Comparison of ENCODE assay signal across 9 cellular contexts in the genomic region with DNA sequence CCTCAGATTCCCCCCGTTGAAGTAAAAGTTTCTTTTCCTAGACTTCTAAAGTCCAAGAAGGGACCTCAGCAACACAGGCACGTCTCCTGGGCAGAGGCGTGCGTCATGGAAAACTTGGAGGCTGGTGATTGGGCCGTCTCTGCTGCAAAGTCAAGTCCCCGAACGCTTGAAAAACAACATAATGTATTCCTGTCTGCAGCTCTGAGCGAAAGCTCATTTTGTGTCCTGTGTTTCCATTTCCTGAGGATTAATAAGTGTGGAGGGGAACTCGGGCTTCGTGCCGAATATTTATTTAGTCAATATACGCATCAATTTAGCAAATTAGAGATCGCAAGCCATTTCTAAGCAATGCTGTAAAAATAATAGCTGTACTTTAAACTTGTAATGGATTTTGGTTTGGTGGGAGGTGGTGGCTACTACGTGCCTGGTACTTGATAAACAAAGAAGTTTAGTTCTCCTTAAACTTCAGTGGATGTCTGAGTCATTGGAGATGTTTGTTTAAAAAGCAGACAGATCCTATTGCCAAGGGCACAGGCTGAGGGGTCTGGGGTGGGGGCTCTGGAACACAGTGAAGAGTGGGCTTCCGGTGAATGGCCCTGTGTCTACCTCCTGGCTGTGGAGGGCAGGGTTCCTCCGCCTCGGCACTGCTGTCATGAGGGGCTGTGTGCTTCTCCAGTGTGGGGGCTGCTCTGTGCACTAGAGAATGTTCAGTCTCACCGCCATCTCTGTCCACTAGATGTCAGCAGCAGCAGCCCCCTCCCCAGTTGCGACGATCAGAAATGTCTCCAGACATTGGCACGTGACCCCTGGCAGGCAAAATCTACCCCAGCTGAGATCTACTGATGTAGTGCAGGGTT. TPM values are rescaled to one million over a fixed set of nuclear protein-coding genes. Genes with fewer than 3 reads are reported as not detected.
A peak's percentile ranks its signal among the peaks of the same experiment; 100 is the strongest.
DNase-seq lines count a peak whose midpoint lies in the region; ATAC-seq, FAIRE-seq and TF ChIP-seq lines count a peak whose summit lies in the region.
"Had no signal": no experiment of that assay in that cellular context is flagged by ENCODE, and none has a peak within 500 bp of the region (broad histone marks: within the 10 kb centered on the region; RNA-seq: fewer than 3 reads in every experiment).

No MANE protein-coding gene starts in this region.

- peaks cover 91% of the 10 kb centered on the region for H3K27me3 ChIP-seq in KMS-11 (ENCODE audit: insufficient read depth, low read depth)
- peaks cover 41% of the 10 kb centered on the region for H3K27me3 ChIP-seq in astrocyte (ENCODE audit: insufficient read depth, low read length)
- H3K27me3 ChIP-seq in kidney epithelial cell (ENCODE audit: control insufficient read depth, insufficient read depth, low read length) = peaks cover 71% of the 10 kb centered on the region
- no peaks in the 10 kb centered on the region for H3K27me3 ChIP-seq in transverse colon

- H3K4me3 ChIP-seq in KMS-11 (IDR thresholded peaks at IDR 0.05; ENCODE audit: insufficient read depth, low read depth, low read length) (no peak overlapping the region), astrocyte (ENCODE audit: insufficient read depth, low read depth, low read length) (peak overlapping the region; percentile 26), kidney epithelial cell (ENCODE audit: low read depth, low read length) (no peak overlapping the region), transverse colon (no peak overlapping the region)

- peaks cover 8% of the 10 kb centered on the region for H3K9me3 Mint-ChIP-seq in astrocyte (ENCODE audit: unreplicated experiment)
- H3K9me3 Mint-ChIP-seq in natural killer cell treated with Interleukin-12 subunit alpha and Interleukin-12 subunit beta and Interleukin-15 and Interleukin-18, amount 100 ng/mL, for 72 hours = no peaks in the 10 kb centered on the region
- H3K9me3 Mint-ChIP-seq: memory B cell had no signal

- H2AFZ ChIP-seq in KMS-11 (ENCODE audit: low read depth) (no peak overlapping the region), astrocyte (ENCODE audit: low read depth, low read length) (peak overlapping the region; percentile 72)

- no peak for ATAC-seq in natural killer cell treated with Interleukin-12 subunit alpha and Interleukin-12 subunit beta and Interleukin-15 and Interleukin-18, amount 100 ng/mL, for 72 hours

- TF ChIP-seq EP300 in transverse colon (IDR thresholded peaks at IDR 0.05; ENCODE audit: low read depth) = peak; percentile 35

- H3K79me2 ChIP-seq in KMS-11 (ENCODE audit: insufficient read depth, low read depth) = no peaks in the 10 kb centered on the region
- H3K79me2 ChIP-seq in astrocyte (ENCODE audit: insufficient read depth, low read length) = no peaks in the 10 kb centered on the region

- peaks cover 58% of the 10 kb centered on the region for H3K27me3 Mint-ChIP-seq in astrocyte (ENCODE audit: low read depth, unreplicated experiment)
- peaks cover 22 to 43% of the 10 kb centered on the region in 2 donors for H3K27me3 Mint-ChIP-seq in natural killer cell treated with Interleukin-12 subunit alpha and Interleukin-12 subunit beta and Interleukin-15 and Interleukin-18, amount 100 ng/mL, for 72 hours

- no peak overlapping the region for H3K4me2 ChIP-seq in KMS-11
- peak overlapping the region; percentile 80 for H3K4me2 ChIP-seq in astrocyte (ENCODE audit: low read length)

- intact Hi-C loops in transverse colon (cut with DNase I; ENCODE audit: low total_unique reads) = no loop called here

- 59 to 100% methylated on average over 1 to 21 of the region's 21 CpGs for WGBS in transverse colon (ENCODE audit: low coverage in 1 of 2), 2 donors

- no peak for FAIRE-seq in astrocyte (lab: Jason Lieb, UNC)

- no peak for TF ChIP-seq POLR2A in transverse colon (IDR thresholded peaks at IDR 0.05)

- no peaks in the 10 kb centered on the region for H3K36me3 ChIP-seq in KMS-11 (ENCODE audit: insufficient read depth)
- H3K36me3 ChIP-seq in astrocyte (ENCODE audit: insufficient read depth, low read length) = no peaks in the 10 kb centered on the region
- H3K36me3 ChIP-seq in kidney epithelial cell (ENCODE audit: control insufficient read depth, insufficient read depth, low read length) = no peaks in the 10 kb centered on the region
- H3K36me3 ChIP-seq in transverse colon = no peaks in the 10 kb centered on the region

- H3K27ac ChIP-seq in KMS-11 (no peak overlapping the region), astrocyte (ENCODE audit: low read depth, low read length) (peak overlapping the region; percentile 9), transverse colon (peak overlapping the region; percentile 56 to 79 (median 64))

- H3K4me1 ChIP-seq in KMS-11 (ENCODE audit: low read depth, poor library complexity, severe bottlenecking) (no peaks in the 10 kb centered on the region), astrocyte (ENCODE audit: insufficient read depth, low read length) (peaks cover 8% of the 10 kb centered on the region), transverse colon (peaks cover 21 to 47% (median 33%) of the 10 kb centered on the region in 4 donors)

- DNase-seq in astrocyte (ENCODE audit: low read depth) (peak; percentile 69), kidney epithelial cell (ENCODE audit: low read depth) (no peak), transverse colon (no peak), HUDEP-2 (lab: John Stamatoyannopoulos, UW; ENCODE audit: unreplicated experiment in 76 of 76) (no peak), NCI-H2107 (lab: John Stamatoyannopoulos, UW) (no peak)
- no peak for DNase-seq in natural killer cell treated with Interleukin-12 subunit alpha and Interleukin-12 subunit beta and Interleukin-15 and Interleukin-18, amount 100 ng/mL, for 72 hours (ENCODE audit: low spot score)

- peak; percentile 50; the same call in 1 of the 2 replicates for TF ChIP-seq CTCF in KMS-11 (conservative IDR thresholded peaks at IDR 0.05; ENCODE audit: low read depth, low read length)
- TF ChIP-seq CTCF in astrocyte (IDR thresholded peaks at IDR 0.05; ENCODE audit: insufficient read depth, low read depth, low read length) = peak; percentile 28
- TF ChIP-seq CTCF in kidney epithelial cell (IDR thresholded peaks at IDR 0.05; ENCODE audit: insufficient read depth, low read length, poor library complexity, severe bottlenecking) = peak; percentile 71
- TF ChIP-seq CTCF in transverse colon (IDR thresholded peaks at IDR 0.05) = peak in 4 of 5 experiments; percentile 21 to 25 (median 22)

- H3K27ac Mint-ChIP-seq in astrocyte (ENCODE audit: unreplicated experiment) = no peak overlapping the region
- no peak overlapping the region for H3K27ac Mint-ChIP-seq in natural killer cell treated with Interleukin-12 subunit alpha and Interleukin-12 subunit beta and Interleukin-15 and Interleukin-18, amount 100 ng/mL, for 72 hours
- H3K27ac Mint-ChIP-seq: memory B cell had no signal

- no peaks in the 10 kb centered on the region for H3K4me1 Mint-ChIP-seq in astrocyte (ENCODE audit: low read depth, unreplicated experiment)
- no peaks in the 10 kb centered on the region for H3K4me1 Mint-ChIP-seq in natural killer cell treated with Interleukin-12 subunit alpha and Interleukin-12 subunit beta and Interleukin-15 and Interleukin-18, amount 100 ng/mL, for 72 hours (ENCODE audit: low read depth in 2 of 2)

- H3K9ac ChIP-seq in KMS-11 (no peak overlapping the region), astrocyte (ENCODE audit: low read length) (peak overlapping the region; percentile 36)

- H3K4me3 Mint-ChIP-seq in astrocyte (ENCODE audit: unreplicated experiment) = no peak overlapping the region
- H3K4me3 Mint-ChIP-seq in natural killer cell treated with Interleukin-12 subunit alpha and Interleukin-12 subunit beta and Interleukin-15 and Interleukin-18, amount 100 ng/mL, for 72 hours = no peak overlapping the region
- H3K4me3 Mint-ChIP-seq: memory B cell had no signal

- H3K36me3 Mint-ChIP-seq in astrocyte (ENCODE audit: low read depth, unreplicated experiment) = peaks cover 3% of the 10 kb centered on the region
- no peaks in the 10 kb centered on the region for H3K36me3 Mint-ChIP-seq in natural killer cell treated with Interleukin-12 subunit alpha and Interleukin-12 subunit beta and Interleukin-15 and Interleukin-18, amount 100 ng/mL, for 72 hours

- H4K20me1 ChIP-seq in KMS-11 (ENCODE audit: insufficient read depth) (no peaks in the 10 kb centered on the region), astrocyte (ENCODE audit: insufficient read depth, low read length) (no peaks in the 10 kb centered on the region)

- H3K9me3 ChIP-seq in astrocyte (ENCODE audit: insufficient read depth, low read depth, low read length) = peaks cover 7% of the 10 kb centered on the region
- no peaks in the 10 kb centered on the region for H3K9me3 ChIP-seq in transverse colon

- in situ Hi-C loops in transverse colon (cut with MboI; ENCODE audit: low pct_ligation_motif_present in 1 of 4, low pct_unique_long_range_greater_than_20kb in 1 of 4, low sequenced_read_pairs in 3 of 4) = loop anchor here in 1 of 4 donors (25.0 kb wide), 1 partner anchor 195 kb away; the partner anchor contains the start of gene RBM38

RNA-seq across cellular contexts. Expression of gene PCK1, which starts 21.8 kb away (rescaled TPM):
- not detected in 2 replicates for total RNA-seq in astrocyte
- total RNA-seq in kidney epithelial cell = under 0.01 TPM in 1 of 2 replicates, not detected in the other
- 100 to 1,000 TPM; 395 to 794 (median 739) TPM for total RNA-seq in transverse colon
- total RNA-seq in natural killer cell treated with Interleukin-12 subunit alpha and Interleukin-12 subunit beta and Interleukin-15 and Interleukin-18, amount 100 ng/mL, for 72 hours = not detected

RNA-seq across cellular contexts. Expression of gene ZBP1, which starts 37.6 kb away (rescaled TPM):
- total RNA-seq in astrocyte = not detected in 2 replicates
- 0.07 TPM in 1 of 2 replicates, not detected in the other for total RNA-seq in kidney epithelial cell
- total RNA-seq in transverse colon = 1 to 10 TPM in 2 of 4 donors, not detected in 2; 1.6 to 4.4 TPM
- total RNA-seq in natural killer cell treated with Interleukin-12 subunit alpha and Interleukin-12 subunit beta and Interleukin-15 and Interleukin-18, amount 100 ng/mL, for 72 hours = 1 to 10 TPM; 4.8 to 4.9 TPM
- total RNA-seq: NCI-H460 had no signal

RNA-seq across cellular contexts. Expression of gene CTCFL, which starts 57.7 kb away (rescaled TPM):
- total RNA-seq in astrocyte (not detected in 2 replicates), kidney epithelial cell (0.17 and 0.41 TPM in 2 replicates), transverse colon (under 1 TPM in 1 of 4 donors, not detected in 3; 0.14 TPM)
- not detected for total RNA-seq in natural killer cell treated with Interleukin-12 subunit alpha and Interleukin-12 subunit beta and Interleukin-15 and Interleukin-18, amount 100 ng/mL, for 72 hours
- total RNA-seq: NCI-H460 had no signal

Comparison
In these comparisons a context has a peak if more than half of its experiments do, and no peak if none do; other contexts are left out.
1. RNA of gene PCK1, which starts 21.8 kb away (total RNA-seq): 395 to 794 TPM in transverse colon; not detected in astrocyte, under 0.01 TPM in kidney epithelial cell and not detected in natural killer cell treated with Interleukin-12 subunit alpha and Interleukin-12 subunit beta and Interleukin-15 and Interleukin-18, amount 100 ng/mL, for 72 hours; every median in the first group is over 100 times any median in the second.
2. Peak in every context shown above with its lines, with median percentiles within 50 percentile points of each other: CTCF ChIP-seq.